ENCODE assay signal across 10 cellular contexts in the genomic region with DNA sequence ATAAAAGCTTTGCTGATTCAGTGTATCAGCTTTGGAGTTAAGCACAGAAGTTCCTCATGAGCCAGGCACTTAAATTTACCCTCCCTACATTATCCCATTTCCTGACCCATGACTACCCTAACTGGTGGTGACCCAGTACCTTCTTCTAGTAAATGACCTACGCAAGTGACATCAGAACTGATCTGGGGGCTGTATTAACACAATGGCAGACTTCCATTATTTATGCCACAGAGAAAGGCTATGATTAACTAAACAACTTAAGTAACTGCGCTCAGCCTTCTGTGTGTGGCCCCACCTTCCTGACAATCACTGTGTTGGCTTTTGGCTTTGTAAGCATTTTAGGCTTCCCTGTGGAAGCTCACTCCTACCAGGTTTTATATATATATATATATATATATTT. TPM values are rescaled to one million over a fixed set of nuclear protein-coding genes. Genes with fewer than 3 reads are reported as not detected.
A peak's percentile ranks its signal among the peaks of the same experiment; 100 is the strongest.
DNase-seq lines count a peak whose midpoint lies in the region; ATAC-seq, FAIRE-seq and TF ChIP-seq lines count a peak whose summit lies in the region.
"Had no signal": no experiment of that assay in that cellular context is flagged by ENCODE, and none has a peak within 500 bp of the region (broad histone marks: within the 10 kb centered on the region; RNA-seq: fewer than 3 reads in every experiment).

No MANE protein-coding gene starts in this region.

- no peak for FAIRE-seq in A549 (lab: Jason Lieb, UNC)
- FAIRE-seq in kidney (lab: Jason Lieb, UNC), result no peak

- H3K27ac Mint-ChIP-seq in activated T-helper 2 cell treated with anti-CD3 and anti-CD28 coated beads, Interferon-gamma antibody, Interleukin-2, Interleukin-4, amounts not matched to agents 10 μg/mL and 5 μg/mL and 100 μg/mL, durations not matched to agents 14 hours and 24 hours and 36 hours, result no peak overlapping the region

- H3K4me1 ChIP-seq in A549 (peaks cover 32% of the 10 kb centered on the region), kidney (ENCODE audit: control insufficient read depth in 1 of 2, insufficient read depth in 1 of 2, low read depth in 1 of 2, low read length in 2 of 2) (peaks cover 4 to 12% of the 10 kb centered on the region in 2 donors)

- H3K4me2 ChIP-seq in A549, result peak overlapping the region; percentile 98

- TF ChIP-seq EP300 in A549 (IDR thresholded peaks at IDR 0.05), result no peak

- POLR2A ChIA-PET in A549 (lab: Yijun Ruan, JAX), result interaction anchor here (1.0 kb wide), 1 partner anchor 22 kb away, joined by 4 read pairs; no protein-coding TSS in a partner anchor

- H3K27ac ChIP-seq in A549, result no peak overlapping the region
- H3K27ac ChIP-seq in kidney (ENCODE audit: low read depth in 2 of 2, low read length in 2 of 2), result no peak overlapping the region

- peaks cover 35% of the 10 kb centered on the region for H3K4me1 Mint-ChIP-seq in activated T-helper 2 cell treated with anti-CD3 and anti-CD28 coated beads, Interferon-gamma antibody, Interleukin-2, Interleukin-4, amounts not matched to agents 10 μg/mL and 5 μg/mL and 100 μg/mL, durations not matched to agents 14 hours and 24 hours and 36 hours (ENCODE audit: low read depth)

- 93% methylated on average over 2 of the region's 2 CpGs for WGBS in A549 (ENCODE audit: missing lambda C conversion rate)

- no peaks in the 10 kb centered on the region for H3K36me3 ChIP-seq in kidney (ENCODE audit: control insufficient read depth in 1 of 2, insufficient read depth in 2 of 2, low read length in 2 of 2)

- no peaks in the 10 kb centered on the region for H3K9me3 ChIP-seq in A549
- no peaks in the 10 kb centered on the region for H3K9me3 ChIP-seq in kidney (ENCODE audit: control insufficient read depth in 1 of 2, low read length in 2 of 2)

- ATAC-seq in A549, result no peak

- no peak for DNase-seq in A549 (ENCODE audit: low read depth in 1 of 2, low spot score in 1 of 2)
- DNase-seq in activated T-helper 2 cell treated with anti-CD3 and anti-CD28 coated beads, Interferon-gamma antibody, Interleukin-2, Interleukin-4, amounts not matched to agents 10 μg/mL and 5 μg/mL and 100 μg/mL, durations not matched to agents 14 hours and 24 hours and 36 hours (ENCODE audit: low spot score), result no peak
- DNase-seq in kidney, result no peak
- no peak for DNase-seq in MV-4-11 (lab: John Stamatoyannopoulos, UW)
- DNase-seq in NCI-H1436 (lab: John Stamatoyannopoulos, UW), result no peak
- no peak for DNase-seq in AG20443 (ENCODE audit: low spot score)
- no peak for DNase-seq in HuH-7 (ENCODE audit: low spot score)
- DNase-seq: effector CD4-positive, alpha-beta T cell; NCI-H1048 had no signal

- H3K9ac ChIP-seq in kidney (ENCODE audit: low read length in 2 of 2), result no peak overlapping the region

- no peak for TF ChIP-seq RAD21 in A549 (conservative IDR thresholded peaks at IDR 0.05 in 1 of 2, IDR thresholded peaks at IDR 0.05 in 1 of 2)

- CTCF ChIA-PET in A549 (lab: Yijun Ruan, JAX), result interaction anchor here (1.0 to 3.0 kb wide), 8 partner anchors 9 to 125 kb away, joined by 3 to 22 read pairs (median 3); no protein-coding TSS in a partner anchor

- TF ChIP-seq CTCF in A549 (IDR thresholded peaks at IDR 0.05) (no peak), GM12875 (IDR thresholded peaks at IDR 0.05; ENCODE audit: borderline replicate concordance, insufficient read depth, low read depth, low read length) (no peak), kidney (IDR thresholded peaks at IDR 0.05; ENCODE audit: borderline replicate concordance, extremely low read depth, insufficient read depth) (no peak)

- peaks cover 26% of the 10 kb centered on the region for H3K36me3 Mint-ChIP-seq in activated T-helper 2 cell treated with anti-CD3 and anti-CD28 coated beads, Interferon-gamma antibody, Interleukin-2, Interleukin-4, amounts not matched to agents 10 μg/mL and 5 μg/mL and 100 μg/mL, durations not matched to agents 14 hours and 24 hours and 36 hours (ENCODE audit: low read depth)

- H3K27me3 Mint-ChIP-seq in activated T-helper 2 cell treated with anti-CD3 and anti-CD28 coated beads, Interferon-gamma antibody, Interleukin-2, Interleukin-4, amounts not matched to agents 10 μg/mL and 5 μg/mL and 100 μg/mL, durations not matched to agents 14 hours and 24 hours and 36 hours (ENCODE audit: low read depth), result peaks cover 55% of the 10 kb centered on the region

- TF ChIP-seq POLR2A in A549 (IDR thresholded peaks at IDR 0.05; ENCODE audit: low read length), result no peak

- intact Hi-C loops in activated T-helper 2 cell treated with anti-CD3 and anti-CD28 coated beads, Interferon-gamma antibody, Interleukin-2, Interleukin-4, amounts not matched to agents 10 μg/mL and 5 μg/mL and 100 μg/mL, durations not matched to agents 14 hours and 24 hours and 36 hours (cut with micrococcal nuclease), result loop anchor here (1.0 to 5.0 kb wide), 6 partner anchors 8 to 127 kb away; no protein-coding TSS in a partner anchor
- intact Hi-C loops in kidney (cut with DNase I), result no loop called here

- H3K4me3 Mint-ChIP-seq in activated T-helper 2 cell treated with anti-CD3 and anti-CD28 coated beads, Interferon-gamma antibody, Interleukin-2, Interleukin-4, amounts not matched to agents 10 μg/mL and 5 μg/mL and 100 μg/mL, durations not matched to agents 14 hours and 24 hours and 36 hours (ENCODE audit: low read depth), result peak overlapping the region; percentile 61

- H3K4me3 ChIP-seq in A549 (peak overlapping the region; percentile 85; the same call in 2 of the 3 replicates), GM12875 (ENCODE audit: low read depth, low read length) (peak overlapping the region; percentile 85), kidney (ENCODE audit: low read length in 2 of 2) (peak overlapping the region; percentile 37 to 43)

- no peaks in the 10 kb centered on the region for H3K9me3 Mint-ChIP-seq in activated T-helper 2 cell treated with anti-CD3 and anti-CD28 coated beads, Interferon-gamma antibody, Interleukin-2, Interleukin-4, amounts not matched to agents 10 μg/mL and 5 μg/mL and 100 μg/mL, durations not matched to agents 14 hours and 24 hours and 36 hours

TF ChIP-seq in A549, 52 proteins besides CTCF, POLR2A, EP300 and RAD21:
- TF ChIP-seq ZSCAN20 (CRISPR knock-in tag; IDR thresholded peaks at IDR 0.05) (no peak), EHF (CRISPR knock-in tag; IDR thresholded peaks at IDR 0.05) (no peak)
- TF ChIP-seq, protein P1, sequence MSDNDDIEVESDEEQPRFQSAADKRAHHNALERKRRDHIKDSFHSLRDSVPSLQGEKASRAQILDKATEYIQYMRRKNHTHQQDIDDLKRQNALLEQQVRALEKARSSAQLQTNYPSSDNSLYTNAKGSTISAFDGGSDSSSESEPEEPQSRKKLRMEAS (IDR thresholded peaks at IDR 0.05), result no peak

RNA-seq across cellular contexts. Expression of gene MB21D2, which starts 1.9 kb away (rescaled TPM):
- polyA plus RNA-seq in A549 (2011; rRNA removed) (6.6 and 7.5 TPM in 2 replicates), A549 (2017; fragmentation: RNase III; extraction: RNeasy Plus Mini Kit Qiagen cat#74134 plus additional on column Dnase treatment) (4.8 to 5.5 TPM (median 5.4 TPM) in 3 replicates), kidney (ENCODE audit: insufficient read depth, low read depth, low replicate concordance) (3.2 TPM)
- 3.3 and 4.3 TPM in 2 replicates for polyA plus RNA-seq in A549 (2012; cell fraction: cytosol; rRNA removed)
- polyA plus RNA-seq in A549 (2012; cell fraction: nucleus; rRNA removed), result 4.5 and 5.0 TPM in 2 replicates
- polyA minus RNA-seq in A549 (2011; rRNA and poly(A)+ RNA removed), result 12.8 and 14.4 TPM in 2 replicates
- total RNA-seq in activated T-helper 2 cell treated with anti-CD3 and anti-CD28 coated beads, Interferon-gamma antibody, Interleukin-2, Interleukin-4, amounts not matched to agents 10 μg/mL and 5 μg/mL and 100 μg/mL, durations not matched to agents 14 hours and 24 hours and 36 hours, result 17.7 TPM in 2 replicates
- 3.9 TPM for total RNA-seq in kidney
